ENCODE assay signal across 26 cellular contexts in the genomic region with DNA sequence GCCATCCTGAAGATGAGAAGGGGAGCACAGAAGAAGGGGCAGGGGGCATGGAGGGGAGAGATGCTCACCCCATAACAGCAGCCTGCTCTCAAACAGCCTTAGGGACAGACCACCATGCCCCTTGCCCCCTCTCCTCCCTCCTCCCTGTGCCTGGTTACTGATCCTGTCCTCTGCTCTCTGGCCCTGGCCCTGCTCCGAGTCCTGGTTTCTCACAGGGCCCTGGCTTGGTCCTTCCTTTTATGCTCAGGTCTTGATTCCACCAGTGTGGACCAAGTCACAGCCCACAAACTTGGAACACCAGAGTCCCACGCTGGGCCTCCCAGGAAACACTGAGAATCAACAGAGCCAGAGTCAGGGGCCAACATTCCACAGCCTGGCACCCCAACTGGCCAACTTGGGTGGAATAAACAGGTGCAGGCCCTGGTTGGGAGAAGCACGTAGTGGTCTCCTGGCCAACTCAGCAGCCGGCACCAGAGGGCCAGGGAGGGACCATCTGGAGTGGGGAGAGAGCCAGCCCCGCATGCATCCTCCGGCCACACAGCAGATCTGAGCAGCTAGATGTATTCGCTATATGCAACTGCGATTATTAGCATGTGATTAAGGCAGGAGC. TPM values are rescaled to one million over a fixed set of nuclear protein-coding genes. Genes with fewer than 3 reads are reported as not detected.
DNase-seq lines count a peak whose midpoint lies in the region; ATAC-seq, FAIRE-seq and TF ChIP-seq lines count a peak whose summit lies in the region.
"Had no signal": no experiment of that assay in that cellular context is flagged by ENCODE, and none has a peak within 500 bp of the region (broad histone marks: within the 10 kb centered on the region; RNA-seq: fewer than 3 reads in every experiment).

No MANE protein-coding gene starts in this region.

- TF ChIP-seq POLR2A in body of pancreas (IDR thresholded peaks at IDR 0.05) (no peak), gastroesophageal sphincter (IDR thresholded peaks at IDR 0.05) (no peak)

- peak; percentile 53 for DNase-seq in BE2C
- DNase-seq in body of pancreas, result no peak
- no peak for DNase-seq in osteocyte (ENCODE audit: extremely low spot score, unreplicated experiment)
- DNase-seq in NCI-H1694 treated with DMSO at 0.1 percent for 48 hours (lab: John Stamatoyannopoulos, UW), result no peak
- DNase-seq in CD4-positive, alpha-beta T cell, result no peak
- DNase-seq in RPMI8226, result no peak
- DNase-seq in kidney, result no peak
- DNase-seq: ACHN; activated CD4-positive, alpha-beta T cell treated with anti-CD3 and anti-CD28 coated beads, Interleukin-2, amount 50 U/mL, for 1 hour; activated CD8-positive, alpha-beta memory T cell treated with anti-CD3 and anti-CD28 coated beads, Interleukin-2, amount 10 ng/mL, durations not matched to agents 7 days and 5 days; activated naive CD4-positive, alpha-beta T cell treated with Interleukin-2 at 50 U/mL for 16 hours; activated T-cell treated with anti-CD3 and anti-CD28 coated beads, Interleukin-2, amount 50 U/mL, for 72 hours; Caco-2; Karpas-422; MV-4-11; naive thymus-derived CD4-positive, alpha-beta T cell; NCI-H1930; NCI-H526; stimulated activated CD8-positive, alpha-beta memory T cell treated with anti-CD3 and anti-CD28 coated beads, Interleukin-4, amount 100 ng/mL, for 48 hours; T-helper 9 cell; WERI-Rb-1 had no signal

- H3K27me3 ChIP-seq in BE2C, result no peaks in the 10 kb centered on the region
- H3K27me3 ChIP-seq in body of pancreas, result no peaks in the 10 kb centered on the region
- H3K27me3 ChIP-seq in gastroesophageal sphincter, result no peaks in the 10 kb centered on the region
- H3K27me3 ChIP-seq in CD4-positive, alpha-beta T cell (ENCODE audit: control insufficient read depth, insufficient read depth, low read length), result no peaks in the 10 kb centered on the region
- H3K27me3 ChIP-seq: BLaER1 treated with 17β-estradiol and CSF1 and Interleukin-3, amounts not matched to agents 10 nM and 100 nM; heart right ventricle had no signal

- H3K27ac Mint-ChIP-seq in osteocyte (ENCODE audit: unreplicated experiment), result peak overlapping the region; percentile 44
- H3K27ac Mint-ChIP-seq in CD4-positive, alpha-beta T cell, result no peak overlapping the region
- H3K27ac Mint-ChIP-seq: activated CD8-positive, alpha-beta memory T cell treated with anti-CD3 and anti-CD28 coated beads, Interleukin-2, amount 10 ng/mL, durations not matched to agents 7 days and 5 days; activated T-cell treated with anti-CD3 and anti-CD28 coated beads, Interleukin-2, amount 50 U/mL, for 72 hours; naive thymus-derived CD4-positive, alpha-beta T cell had no signal

- intact Hi-C loops in body of pancreas (cut with DNase I), result no loop called here
- intact Hi-C loops in CD4-positive, alpha-beta T cell (cut with DNase I, micrococcal nuclease), result loop anchor here in 1 of 2 experiments (2.0 kb wide), 1 partner anchor 24 kb away; no protein-coding TSS in a partner anchor
- intact Hi-C loops in kidney (cut with DNase I), result no loop called here

- no peak for TF ChIP-seq CTCF in BE2C (IDR thresholded peaks at IDR 0.05; ENCODE audit: low read depth, low read length)
- TF ChIP-seq CTCF in body of pancreas (IDR thresholded peaks at IDR 0.05), result no peak
- TF ChIP-seq CTCF in gastroesophageal sphincter (IDR thresholded peaks at IDR 0.05), result no peak
- TF ChIP-seq CTCF in osteocyte (IDR thresholded peaks at IDR 0.05), result no peak
- TF ChIP-seq CTCF in CD4-positive, alpha-beta T cell (IDR thresholded peaks at IDR 0.05), result no peak
- no peak for TF ChIP-seq CTCF in kidney (IDR thresholded peaks at IDR 0.05; ENCODE audit: borderline replicate concordance, extremely low read depth, insufficient read depth)

- ATAC-seq in body of pancreas (no peak), gastroesophageal sphincter (no peak)
- no peak for ATAC-seq in CD4-positive, alpha-beta T cell (ENCODE audit: poor library complexity)
- ATAC-seq: activated CD8-positive, alpha-beta memory T cell treated with anti-CD3 and anti-CD28 coated beads, Interleukin-2, amount 10 ng/mL, durations not matched to agents 7 days and 5 days; activated T-cell treated with anti-CD3 and anti-CD28 coated beads, Interleukin-2, amount 50 U/mL, for 72 hours; naive thymus-derived CD4-positive, alpha-beta T cell had no signal

- H3K9ac ChIP-seq in kidney (ENCODE audit: low read length in 2 of 2), result no peak overlapping the region
- H3K9ac ChIP-seq: BLaER1 treated with 17β-estradiol and CSF1 and Interleukin-3, amounts not matched to agents 10 nM and 100 nM had no signal

- H3K4me1 Mint-ChIP-seq in osteocyte (ENCODE audit: unreplicated experiment), result peaks cover 14% of the 10 kb centered on the region
- H3K4me1 Mint-ChIP-seq in CD4-positive, alpha-beta T cell (ENCODE audit: low read depth), result no peaks in the 10 kb centered on the region
- H3K4me1 Mint-ChIP-seq: activated CD8-positive, alpha-beta memory T cell treated with anti-CD3 and anti-CD28 coated beads, Interleukin-2, amount 10 ng/mL, durations not matched to agents 7 days and 5 days; naive thymus-derived CD4-positive, alpha-beta T cell had no signal

- H3K27me3 Mint-ChIP-seq in osteocyte (ENCODE audit: unreplicated experiment), result no peaks in the 10 kb centered on the region
- no peaks in the 10 kb centered on the region for H3K27me3 Mint-ChIP-seq in CD4-positive, alpha-beta T cell
- H3K27me3 Mint-ChIP-seq: activated CD8-positive, alpha-beta memory T cell treated with anti-CD3 and anti-CD28 coated beads, Interleukin-2, amount 10 ng/mL, durations not matched to agents 7 days and 5 days; naive thymus-derived CD4-positive, alpha-beta T cell had no signal

- H3K27ac ChIP-seq in body of pancreas (peak overlapping the region in 3 of 4 donors; percentile 41 to 81 (median 42)), gastroesophageal sphincter (peak overlapping the region in 3 of 4 donors; percentile 67 to 75 (median 73)), kidney (ENCODE audit: low read depth in 2 of 2, low read length in 2 of 2) (no peak overlapping the region)
- no peak overlapping the region for H3K27ac ChIP-seq in CD4-positive, alpha-beta T cell (ENCODE audit: low read depth, low read length)
- H3K27ac ChIP-seq: BLaER1 treated with 17β-estradiol and CSF1 and Interleukin-3, amounts not matched to agents 10 nM and 100 nM; WERI-Rb-1 had no signal

- CTCF ChIA-PET in CD4-positive, alpha-beta T cell (lab: Charles Lee), result no interaction called here

- H3K36me3 ChIP-seq in BE2C (no peaks in the 10 kb centered on the region), body of pancreas (replicated peaks in 1 of 2; ENCODE audit: insufficient read depth in 1 of 2, low read depth in 2 of 2) (no peaks in the 10 kb centered on the region), gastroesophageal sphincter (no peaks in the 10 kb centered on the region), kidney (ENCODE audit: control insufficient read depth in 1 of 2, insufficient read depth in 2 of 2, low read length in 2 of 2) (no peaks in the 10 kb centered on the region)
- H3K36me3 ChIP-seq: HAP-1, heart right ventricle had no signal

- H3K4me3 Mint-ChIP-seq in osteocyte (ENCODE audit: unreplicated experiment), result no peak overlapping the region
- H3K4me3 Mint-ChIP-seq in CD4-positive, alpha-beta T cell, result no peak overlapping the region
- H3K4me3 Mint-ChIP-seq: activated CD8-positive, alpha-beta memory T cell treated with anti-CD3 and anti-CD28 coated beads, Interleukin-2, amount 10 ng/mL, durations not matched to agents 7 days and 5 days; activated T-cell treated with anti-CD3 and anti-CD28 coated beads, Interleukin-2, amount 50 U/mL, for 72 hours; naive thymus-derived CD4-positive, alpha-beta T cell had no signal

- H3K4me3 ChIP-seq in BE2C (ENCODE audit: low read depth, low read length), result no peak overlapping the region
- no peak overlapping the region for H3K4me3 ChIP-seq in body of pancreas
- no peak overlapping the region for H3K4me3 ChIP-seq in gastroesophageal sphincter
- no peak overlapping the region for H3K4me3 ChIP-seq in kidney (ENCODE audit: low read length in 2 of 2)
- H3K4me3 ChIP-seq: BLaER1 treated with 17β-estradiol and CSF1 and Interleukin-3, amounts not matched to agents 10 nM and 100 nM; HAP-1; heart right ventricle had no signal

- TF ChIP-seq EP300 in gastroesophageal sphincter (IDR thresholded peaks at IDR 0.05), result no peak

- WGBS in body of pancreas, 2 donors, result 82 to 85% methylated on average over 7 to 8 of the region's 8 CpGs
- WGBS in gastroesophageal sphincter (ENCODE audit: low coverage in 1 of 2), 2 donors, result 55 to 69% methylated on average over 2 to 4 of the region's 8 CpGs

- H3K9me3 ChIP-seq in BE2C (no peaks in the 10 kb centered on the region), body of pancreas (no peaks in the 10 kb centered on the region), gastroesophageal sphincter (no peaks in the 10 kb centered on the region), kidney (ENCODE audit: control insufficient read depth in 1 of 2, low read length in 2 of 2) (no peaks in the 10 kb centered on the region)
- H3K9me3 ChIP-seq in CD4-positive, alpha-beta T cell (ENCODE audit: control insufficient read depth, low read length), result no peaks in the 10 kb centered on the region
- H3K9me3 ChIP-seq: BLaER1 treated with 17β-estradiol and CSF1 and Interleukin-3, amounts not matched to agents 10 nM and 100 nM; Caco-2; HAP-1; heart right ventricle had no signal

- POLR2A ChIA-PET in CD4-positive, alpha-beta T cell (lab: Charles Lee), result no interaction called here

- H3K36me3 Mint-ChIP-seq in osteocyte (ENCODE audit: unreplicated experiment), result no peaks in the 10 kb centered on the region
- no peaks in the 10 kb centered on the region for H3K36me3 Mint-ChIP-seq in CD4-positive, alpha-beta T cell (ENCODE audit: low read depth)
- H3K36me3 Mint-ChIP-seq: activated CD8-positive, alpha-beta memory T cell treated with anti-CD3 and anti-CD28 coated beads, Interleukin-2, amount 10 ng/mL, durations not matched to agents 7 days and 5 days had no signal

- no peak for FAIRE-seq in kidney (lab: Jason Lieb, UNC)
- FAIRE-seq: GM12892 had no signal

- no peaks in the 10 kb centered on the region for H3K9me3 Mint-ChIP-seq in osteocyte (ENCODE audit: unreplicated experiment)
- no peaks in the 10 kb centered on the region for H3K9me3 Mint-ChIP-seq in CD4-positive, alpha-beta T cell
- H3K9me3 Mint-ChIP-seq: activated T-cell treated with anti-CD3 and anti-CD28 coated beads, Interleukin-2, amount 50 U/mL, for 72 hours had no signal

- H3K4me1 ChIP-seq in BE2C, result peaks cover 36% of the 10 kb centered on the region
- peaks cover 29% of the 10 kb centered on the region for H3K4me1 ChIP-seq in body of pancreas
- peaks cover 0 to 39% (median 9%) of the 10 kb centered on the region in 3 donors for H3K4me1 ChIP-seq in gastroesophageal sphincter
- no peaks in the 10 kb centered on the region for H3K4me1 ChIP-seq in kidney (ENCODE audit: control insufficient read depth in 1 of 2, insufficient read depth in 1 of 2, low read depth in 1 of 2, low read length in 2 of 2)

RNA-seq across cellular contexts. Expression of gene CDC42EP4, which starts 44.9 kb away (rescaled TPM):
- polyA plus RNA-seq in BE2C (2012; ENCODE audit: insufficient read depth, insufficient read length, low read depth), result 63.5 TPM
- total RNA-seq in body of pancreas, result 10 to 100 TPM; 47.0 to 60.6 TPM
- total RNA-seq in gastroesophageal sphincter, result 100 to 1,000 TPM in 1 of 4 donors, 10 to 100 TPM in 3; 69.4 to 106 (median 73.0) TPM
- total RNA-seq in osteocyte, result 32.0 and 32.7 TPM in 2 replicates
- 1 to 10 TPM; 2.9 to 3.5 TPM for total RNA-seq in CD4-positive, alpha-beta T cell
- 76.9 TPM for total RNA-seq in kidney
- 26.2 TPM for polyA plus RNA-seq in kidney (ENCODE audit: insufficient read depth, low read depth, low replicate concordance)

Comparison
In these comparisons a context has a peak if more than half of its experiments do, and no peak if none do; other contexts are left out.
1. H3K27ac ChIP-seq: peak in body of pancreas (3 of 4) and gastroesophageal sphincter (3 of 4); none in CD4-positive, alpha-beta T cell (single experiment) and kidney (0 of 2).